In genomic region chr1:109395602-109396512, GRCh38 we compare ENCODE assay signal across 9 cellular contexts. TPM values are rescaled to one million over a fixed set of nuclear protein-coding genes. Genes with fewer than 3 reads are reported as not detected.
DNase-seq lines count a peak whose midpoint lies in the region; ATAC-seq, FAIRE-seq and TF ChIP-seq lines count a peak whose summit lies in the region.
"Had no signal": no experiment of that assay in that cellular context is flagged by ENCODE, and none has a peak within 500 bp of the region (broad histone marks: within the 10 kb centered on the region; RNA-seq: fewer than 3 reads in every experiment).

No MANE protein-coding gene starts in this region.

- no peak for TF ChIP-seq CTCF in retinal pigment epithelial cell (conservative IDR thresholded peaks at IDR 0.05; ENCODE audit: low read depth, low read length)

- H3K9me3 ChIP-seq in SJCRH30 (replicated peaks), result no peaks in the 10 kb centered on the region

- FAIRE-seq in GM12891 (lab: Jason Lieb, UNC), result no peak
- FAIRE-seq: TTC549 had no signal

- DNase-seq in GM12891 (ENCODE audit: insufficient read length, low spot score) (no peak), SJCRH30 (peak in 1 of 2 experiments; percentile 20), foreskin melanocyte (peak; percentile 45), retinal pigment epithelial cell (ENCODE audit: low read depth) (no peak), NCI-H1417 (lab: John Stamatoyannopoulos, UW) (no peak), NCI-H1436 treated with DMSO at 0.1 percent for 48 hours (lab: John Stamatoyannopoulos, UW) (no peak)
- DNase-seq in stimulated activated CD4-positive, alpha-beta T cell treated with anti-CD3 and anti-CD28 coated beads, Interleukin-1b, Interleukin-23, amount 100 ng/mL, for 48 hours, result no peak

- no peak for TF ChIP-seq POLR2A in GM12891 (IDR thresholded peaks at IDR 0.05; ENCODE audit: low read depth, low read length)

- no peaks in the 10 kb centered on the region; the same call in 1 of the 2 replicates for H3K36me3 ChIP-seq in SJCRH30

- no peaks in the 10 kb centered on the region for H3K27me3 ChIP-seq in SJCRH30

- no peak overlapping the region for H3K27ac ChIP-seq in SJCRH30

- no peak for ATAC-seq in HG03039 (IDR thresholded peaks at IDR 0.05; ENCODE audit: unreplicated experiment)

- peaks cover 43% of the 10 kb centered on the region for H3K4me1 ChIP-seq in SJCRH30

- H3K4me3 ChIP-seq in SJCRH30 (peak overlapping the region; percentile 62), retinal pigment epithelial cell (ENCODE audit: low read length) (peak overlapping the region; percentile 73)

TF ChIP-seq in GM12891, 5 proteins besides CTCF, POLR2A, EP300 and RAD21:
- TF ChIP-seq SPI1 (IDR thresholded peaks at IDR 0.05; ENCODE audit: low read depth, low read length) (0 out of 2 replicates have a peak, but pooled peaks have one; percentile 1), POU2F2 (IDR thresholded peaks at IDR 0.05; ENCODE audit: low read depth, low read length) (no peak), TAF1 (IDR thresholded peaks at IDR 0.05; ENCODE audit: low read depth, low read length) (no peak), PAX5 (IDR thresholded peaks at IDR 0.05; ENCODE audit: insufficient read depth, low read length, severe bottlenecking) (no peak)

RNA-seq across cellular contexts. Expression of gene SORT1, which starts 1.9 kb away (rescaled TPM):
- 0.26 TPM for polyA plus RNA-seq in GM12891 (2012; ENCODE audit: low read depth, missing spikeins)
- total RNA-seq in SJCRH30 (2014; rRNA removed; shearing (Covaris generic)), result 36.9 and 41.1 TPM in 2 replicates

RNA-seq across cellular contexts. Expression of gene PSMA5, which starts 30.4 kb away (rescaled TPM):
- 134 TPM for polyA plus RNA-seq in GM12891 (2012; ENCODE audit: low read depth, missing spikeins)
- 81.9 and 82.3 TPM in 2 replicates for total RNA-seq in SJCRH30 (2014; rRNA removed; shearing (Covaris generic))
